ENCODE assay signal across 11 cellular contexts in the genomic region with DNA sequence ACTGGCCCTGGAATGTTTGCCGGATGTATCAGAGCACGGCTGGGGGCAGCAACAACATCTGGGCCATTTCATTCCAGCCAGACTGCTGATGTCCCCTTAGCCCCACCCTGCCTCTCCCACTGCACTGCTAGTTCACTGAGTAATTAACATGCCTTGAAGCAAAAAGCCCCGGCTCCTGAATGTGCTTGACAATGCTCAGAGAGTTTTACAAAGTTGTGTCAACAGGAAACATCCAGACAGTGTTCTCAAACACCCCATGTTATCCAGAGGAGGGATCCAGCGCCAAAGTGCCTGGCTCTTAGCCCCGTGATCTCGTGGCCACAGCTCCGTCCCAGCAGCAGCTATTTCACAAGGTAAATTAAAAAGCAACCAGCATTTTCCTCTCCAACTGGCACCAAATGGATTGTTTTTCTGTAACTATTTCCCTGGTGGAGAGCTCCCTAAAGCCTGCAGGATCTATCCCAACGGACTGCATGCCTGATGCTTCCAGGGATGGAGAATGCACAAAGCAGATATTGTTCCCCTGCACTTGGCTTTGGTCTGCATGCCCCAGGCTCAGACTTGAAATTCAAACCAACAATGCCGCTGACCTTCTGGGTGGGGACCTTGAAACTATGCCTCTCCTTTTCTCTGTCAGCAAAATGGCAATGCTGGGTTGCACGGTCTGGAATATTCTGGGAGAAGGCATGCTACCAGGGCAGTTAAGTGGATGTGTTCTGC.
A peak's percentile ranks its signal among the peaks of the same experiment; 100 is the strongest.
DNase-seq lines count a peak whose midpoint lies in the region; ATAC-seq, FAIRE-seq and TF ChIP-seq lines count a peak whose summit lies in the region.
"Had no signal": no experiment of that assay in that cellular context is flagged by ENCODE, and none has a peak within 500 bp of the region (broad histone marks: within the 10 kb centered on the region; RNA-seq: fewer than 3 reads in every experiment).

No MANE protein-coding gene starts in this region.

- no peak overlapping the region for H3K9ac ChIP-seq in subcutaneous abdominal adipose tissue (ENCODE audit: low read length in 5 of 5)
- H3K9ac ChIP-seq: parathyroid adenoma had no signal

- peaks cover 3 to 28% (median 12%) of the 10 kb centered on the region in 5 donors for H3K4me1 ChIP-seq in subcutaneous abdominal adipose tissue (ENCODE audit: control insufficient read depth in 5 of 5, insufficient read depth in 5 of 5, low read length in 5 of 5)
- H3K4me1 ChIP-seq: parathyroid adenoma had no signal

- TF ChIP-seq CTCF in GM10266 (IDR thresholded peaks at IDR 0.05; ENCODE audit: control insufficient read depth, insufficient read depth, low read depth, missing control alignments): no peak
- no peak for TF ChIP-seq CTCF in Calu3 (IDR thresholded peaks at IDR 0.05; ENCODE audit: unreplicated experiment)

- BruUV-seq in Calu3 (replicated peaks; lab: Mats Ljungman, UMichigan): no TSS peak

- no peak for ATAC-seq in left colon
- no peak for ATAC-seq in natural killer cell treated with Interleukin-12 subunit alpha and Interleukin-12 subunit beta and Interleukin-15 and Interleukin-18, amount 100 ng/mL, for 72 hours

- CTCF ChIA-PET in Calu3 (lab: Charles Lee): no interaction called here

- H3K36me3 ChIP-seq in subcutaneous abdominal adipose tissue (ENCODE audit: control insufficient read depth in 5 of 5, insufficient read depth in 5 of 5, low read length in 5 of 5): no peaks in the 10 kb centered on the region

- peak overlapping the region in 1 of 5 donors; percentile 1 for H3K4me3 ChIP-seq in subcutaneous abdominal adipose tissue (ENCODE audit: low read depth in 1 of 5, low read length in 5 of 5)

- H3K27ac Mint-ChIP-seq in natural killer cell treated with Interleukin-12 subunit alpha and Interleukin-12 subunit beta and Interleukin-15 and Interleukin-18, amount 100 ng/mL, for 72 hours: no peak overlapping the region
- no peak overlapping the region for H3K27ac Mint-ChIP-seq in Calu3 (ENCODE audit: unreplicated experiment)
- H3K27ac Mint-ChIP-seq: dendritic cell treated with granulocyte-macrophage colony-stimulating factor and Interleukin-4, amounts not matched to agents 40 ng/mL and 50 ng/mL, for 4 days had no signal

- peaks cover 2 to 8% of the 10 kb centered on the region in 2 donors for H3K27me3 Mint-ChIP-seq in natural killer cell treated with Interleukin-12 subunit alpha and Interleukin-12 subunit beta and Interleukin-15 and Interleukin-18, amount 100 ng/mL, for 72 hours
- peaks cover 75% of the 10 kb centered on the region for H3K27me3 Mint-ChIP-seq in Calu3 (ENCODE audit: unreplicated experiment)

- H3K9me3 ChIP-seq in subcutaneous abdominal adipose tissue (ENCODE audit: control insufficient read depth in 5 of 5, low read length in 5 of 5): peaks cover 0 to 2% (median 0%) of the 10 kb centered on the region in 5 donors

- FAIRE-seq in frontal cortex (lab: Jason Lieb, UNC): no peak

- intact Hi-C loops in left colon (cut with DNase I, micrococcal nuclease) (no loop called here), Calu3 (cut with micrococcal nuclease; ENCODE audit: unreplicated experiment) (no loop called here)

- no peaks in the 10 kb centered on the region for H3K9me3 Mint-ChIP-seq in natural killer cell treated with Interleukin-12 subunit alpha and Interleukin-12 subunit beta and Interleukin-15 and Interleukin-18, amount 100 ng/mL, for 72 hours
- no peaks in the 10 kb centered on the region for H3K9me3 Mint-ChIP-seq in Calu3 (ENCODE audit: low read depth, unreplicated experiment)
- H3K9me3 Mint-ChIP-seq: dendritic cell treated with granulocyte-macrophage colony-stimulating factor and Interleukin-4, amounts not matched to agents 40 ng/mL and 50 ng/mL, for 4 days had no signal

- no peaks in the 10 kb centered on the region for H3K36me3 Mint-ChIP-seq in natural killer cell treated with Interleukin-12 subunit alpha and Interleukin-12 subunit beta and Interleukin-15 and Interleukin-18, amount 100 ng/mL, for 72 hours
- H3K36me3 Mint-ChIP-seq in Calu3 (ENCODE audit: insufficient read depth, unreplicated experiment): no peaks in the 10 kb centered on the region

- H3K27ac ChIP-seq in cingulate gyrus (ENCODE audit: low read depth, low read length): peak overlapping the region; percentile 73
- peak overlapping the region; percentile 3 for H3K27ac ChIP-seq in subcutaneous abdominal adipose tissue (ENCODE audit: low read depth, low read length)
- H3K27ac ChIP-seq: parathyroid adenoma had no signal

- DNase-seq in NCI-H460 (ENCODE audit: extremely low read depth, low read depth) (peak; percentile 97), left colon (peak; percentile 23 to 36), GM10266 (ENCODE audit: extremely low spot score) (no peak), frontal cortex (ENCODE audit: low spot score in 2 of 2) (no peak), Calu3 (no peak)
- no peak for DNase-seq in natural killer cell treated with Interleukin-12 subunit alpha and Interleukin-12 subunit beta and Interleukin-15 and Interleukin-18, amount 100 ng/mL, for 72 hours (ENCODE audit: low spot score)
- DNase-seq: H7 had no signal

- H3K4me3 Mint-ChIP-seq in natural killer cell treated with Interleukin-12 subunit alpha and Interleukin-12 subunit beta and Interleukin-15 and Interleukin-18, amount 100 ng/mL, for 72 hours: no peak overlapping the region
- no peak overlapping the region for H3K4me3 Mint-ChIP-seq in Calu3 (ENCODE audit: low read depth, unreplicated experiment)
- H3K4me3 Mint-ChIP-seq: dendritic cell treated with granulocyte-macrophage colony-stimulating factor and Interleukin-4, amounts not matched to agents 40 ng/mL and 50 ng/mL, for 4 days had no signal

- no peaks in the 10 kb centered on the region for H3K4me1 Mint-ChIP-seq in natural killer cell treated with Interleukin-12 subunit alpha and Interleukin-12 subunit beta and Interleukin-15 and Interleukin-18, amount 100 ng/mL, for 72 hours (ENCODE audit: low read depth in 2 of 2)
- H3K4me1 Mint-ChIP-seq in Calu3 (ENCODE audit: low read depth, unreplicated experiment): no peaks in the 10 kb centered on the region

- peaks cover 0 to 5% (median 2%) of the 10 kb centered on the region in 5 donors for H3K27me3 ChIP-seq in subcutaneous abdominal adipose tissue (ENCODE audit: control insufficient read depth in 5 of 5, insufficient read depth in 4 of 5, low read length in 5 of 5)

Comparison
In these comparisons a context has a peak if more than half of its experiments do, and no peak if none do; other contexts are left out.
1. DNase-seq: peak in NCI-H460 (single experiment) and left colon (2 of 2); none in GM10266 (single experiment), frontal cortex (0 of 2), natural killer cell treated with Interleukin-12 subunit alpha and Interleukin-12 subunit beta and Interleukin-15 and Interleukin-18, amount 100 ng/mL, for 72 hours (single experiment) and Calu3 (single experiment).